Comparison of ENCODE assay signal across 21 cellular contexts in the genomic region with DNA sequence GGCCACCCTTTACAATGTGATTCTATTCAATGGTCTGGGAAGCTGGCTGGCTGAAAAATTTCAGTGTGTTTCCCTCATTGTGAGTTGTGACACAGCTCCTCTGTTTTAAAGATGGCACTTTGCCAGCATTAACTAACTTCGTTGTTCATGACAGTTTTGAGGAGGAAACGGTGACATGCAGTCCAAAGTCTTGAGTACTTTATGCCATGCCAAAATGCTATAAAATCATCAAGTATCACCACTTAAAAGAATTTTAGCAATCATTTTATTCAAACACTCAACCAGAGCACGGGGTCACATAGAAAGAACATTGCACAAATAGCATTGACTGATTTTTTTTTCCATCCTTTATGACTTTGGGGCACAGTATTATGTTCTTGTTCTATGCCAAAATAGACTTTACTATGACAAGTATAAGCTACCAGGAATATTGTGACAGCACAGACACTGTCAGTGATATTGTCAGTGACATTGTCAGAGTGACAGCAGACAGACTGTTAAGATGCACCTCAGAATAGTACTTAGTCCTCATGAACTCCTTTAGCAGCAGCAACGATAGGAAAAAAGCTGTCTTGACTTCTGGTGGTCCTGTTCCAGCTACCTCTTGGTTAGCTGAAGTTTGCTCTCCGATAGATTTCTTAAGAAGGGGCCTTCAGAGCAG. TPM values are rescaled to one million over a fixed set of nuclear protein-coding genes. Genes with fewer than 3 reads are reported as not detected.
DNase-seq lines count a peak whose midpoint lies in the region; TF ChIP-seq lines count a peak whose summit lies in the region.
"Had no signal": no experiment of that assay in that cellular context is flagged by ENCODE, and none has a peak within 500 bp of the region (broad histone marks: within the 10 kb centered on the region; RNA-seq: fewer than 3 reads in every experiment).

No MANE protein-coding gene starts in this region.

- no peaks in the 10 kb centered on the region for H3F3A ChIP-seq in DOHH2 (ENCODE audit: control insufficient read depth, insufficient read depth)
- no peaks in the 10 kb centered on the region for H3F3A ChIP-seq in neural cell (ENCODE audit: insufficient read depth, low read length, poor library complexity, severe bottlenecking)

- TF ChIP-seq RAD21 in neural cell (conservative IDR thresholded peaks at IDR 0.05): no peak

- H3K9me3 Mint-ChIP-seq in endothelial cell (ENCODE audit: unreplicated experiment): peaks cover under 1% of the 10 kb centered on the region
- H3K9me3 Mint-ChIP-seq: activated naive CD4-positive, alpha-beta T cell treated with anti-CD3 and anti-CD28 coated beads for 36 hours had no signal

- no peak overlapping the region for H3K4me3 Mint-ChIP-seq in endothelial cell (ENCODE audit: unreplicated experiment)
- H3K4me3 Mint-ChIP-seq: activated CD4-positive, alpha-beta memory T cell treated with anti-CD3 and anti-CD28 coated beads, Interleukin-2, amount 10 ng/mL, durations not matched to agents 7 days and 5 days; activated naive CD4-positive, alpha-beta T cell treated with anti-CD3 and anti-CD28 coated beads for 36 hours had no signal

- H3K27me3 Mint-ChIP-seq in endothelial cell (ENCODE audit: unreplicated experiment): peaks cover 1% of the 10 kb centered on the region

- H3K36me3 ChIP-seq in DOHH2 (ENCODE audit: control insufficient read depth, low read length) (no peaks in the 10 kb centered on the region), neural cell (ENCODE audit: insufficient read depth, low read length) (no peaks in the 10 kb centered on the region)
- H3K36me3 ChIP-seq: neutrophil had no signal

- DNase-seq in astrocyte of the hippocampus (ENCODE audit: low read depth, low spot score) (peak; percentile 11), hippocampal formation (lab: John Stamatoyannopoulos, UW) (peak; percentile 15 to 20), endothelial cell (ENCODE audit: low spot score) (no peak), GF-D8 (lab: John Stamatoyannopoulos, UW) (no peak), NCI-H1105 (lab: John Stamatoyannopoulos, UW) (no peak)
- DNase-seq in activated CD4-positive, alpha-beta T cell treated with anti-CD3 and anti-CD28 coated beads, Interleukin-2, amount 50 U/mL, for 48 hours: no peak
- DNase-seq: activated CD4-positive, alpha-beta memory T cell treated with anti-CD3 and anti-CD28 coated beads, Interleukin-2, amount 10 ng/mL, durations not matched to agents 7 days and 5 days; activated naive CD4-positive, alpha-beta T cell treated with anti-CD3 and anti-CD28 coated beads for 36 hours; activated T-cell treated with anti-CD3 and anti-CD28 coated beads, Interleukin-2, amount 50 U/mL, for 1 hour; AML-193; aorta; NCI-H187; testis had no signal

- H3K27ac ChIP-seq in DOHH2 (ENCODE audit: low read depth, low read length) (peak overlapping the region; percentile 3; the same call in 1 of the 2 replicates), neural cell (ENCODE audit: low read length) (no peak overlapping the region)
- H3K27ac ChIP-seq: neutrophil, RWPE1, testis had no signal

- TF ChIP-seq EP300 in neural cell (conservative IDR thresholded peaks at IDR 0.05; ENCODE audit: poor library complexity, severe bottlenecking): peak; percentile 93

- H3K9me3 ChIP-seq in DOHH2 (ENCODE audit: control insufficient read depth, insufficient read depth, low read length) (no peaks in the 10 kb centered on the region), neural cell (ENCODE audit: low read length) (no peaks in the 10 kb centered on the region)
- H3K9me3 ChIP-seq: neutrophil, testis had no signal

- TF ChIP-seq CTCF in DOHH2 (IDR thresholded peaks at IDR 0.05; ENCODE audit: low read depth, low read length, poor library complexity, severe bottlenecking): no peak
- TF ChIP-seq CTCF in neural cell (IDR thresholded peaks at IDR 0.05; ENCODE audit: poor library complexity, severe bottlenecking): no peak
- no peak for TF ChIP-seq CTCF in endothelial cell (IDR thresholded peaks at IDR 0.05; ENCODE audit: unreplicated experiment)

- no peaks in the 10 kb centered on the region for H4K20me1 ChIP-seq in DOHH2 (ENCODE audit: control insufficient read depth, insufficient read depth, low read depth, low read length)
- H4K20me1 ChIP-seq in neural cell (ENCODE audit: insufficient read depth): no peaks in the 10 kb centered on the region

- no peak overlapping the region for H2AFZ ChIP-seq in neural cell (ENCODE audit: low read depth, low read length)

- no peaks in the 10 kb centered on the region; the same call in 1 of the 2 replicates for H3K9me2 ChIP-seq in DOHH2 (replicated peaks; ENCODE audit: control insufficient read depth, low read length)
- H3K9me2 ChIP-seq in neural cell (ENCODE audit: insufficient read depth, low read length): no peaks in the 10 kb centered on the region

- H3K4me3 ChIP-seq in DOHH2 (ENCODE audit: low read length) (peak overlapping the region; percentile 22; the same call in 1 of the 2 replicates), neural cell (ENCODE audit: low read length) (no peak overlapping the region)
- H3K4me3 ChIP-seq: testis had no signal

- no peak overlapping the region for H3K9ac ChIP-seq in neural cell (ENCODE audit: low read length)

- H3K79me2 ChIP-seq in DOHH2 (ENCODE audit: control insufficient read depth, low read length): no peaks in the 10 kb centered on the region
- no peaks in the 10 kb centered on the region for H3K79me2 ChIP-seq in neural cell (replicated peaks; ENCODE audit: insufficient read depth, low read length)

- no peaks in the 10 kb centered on the region for H3K36me3 Mint-ChIP-seq in endothelial cell (ENCODE audit: low read depth, unreplicated experiment)

- peaks cover 18% of the 10 kb centered on the region for H3K4me1 ChIP-seq in DOHH2 (ENCODE audit: control insufficient read depth, low read length)
- H3K4me1 ChIP-seq: testis had no signal

- H3K27me3 ChIP-seq in DOHH2 (ENCODE audit: control insufficient read depth, low read length) (no peaks in the 10 kb centered on the region), neural cell (ENCODE audit: insufficient read depth, low read depth, low read length) (no peaks in the 10 kb centered on the region)
- H3K27me3 ChIP-seq: neutrophil, testis had no signal

- no peaks in the 10 kb centered on the region for H3K4me1 Mint-ChIP-seq in endothelial cell (ENCODE audit: unreplicated experiment)
- H3K4me1 Mint-ChIP-seq: activated CD4-positive, alpha-beta memory T cell treated with anti-CD3 and anti-CD28 coated beads, Interleukin-2, amount 10 ng/mL, durations not matched to agents 7 days and 5 days had no signal

- H3K4me2 ChIP-seq in DOHH2 (ENCODE audit: low read length) (peak overlapping the region; percentile 32), neural cell (ENCODE audit: low read length) (no peak overlapping the region)

- H3K27ac Mint-ChIP-seq in endothelial cell (ENCODE audit: unreplicated experiment): no peak overlapping the region
- H3K27ac Mint-ChIP-seq: activated CD4-positive, alpha-beta memory T cell treated with anti-CD3 and anti-CD28 coated beads, Interleukin-2, amount 10 ng/mL, durations not matched to agents 7 days and 5 days; activated naive CD4-positive, alpha-beta T cell treated with anti-CD3 and anti-CD28 coated beads for 36 hours had no signal

TF ChIP-seq in neural cell, 6 proteins besides CTCF, POLR2A, EP300 and RAD21:
- TF ChIP-seq POLR2AphosphoS5 (IDR thresholded peaks at IDR 0.05) (peak; percentile 83), TAF1 (IDR thresholded peaks at IDR 0.05; ENCODE audit: low read depth) (no peak), SMC3 (conservative IDR thresholded peaks at IDR 0.05; ENCODE audit: poor library complexity) (no peak)

RNA-seq across cellular contexts. Expression of gene CXCL13, which starts 46.7 kb away (rescaled TPM):
- polyA plus RNA-seq in neural cell: 0.34 TPM in 1 of 2 replicates, not detected in the other
- polyA minus RNA-seq in neural cell: not detected in 2 replicates
- total RNA-seq in endothelial cell (ENCODE audit: unreplicated experiment): not detected
- total RNA-seq: activated CD4-positive, alpha-beta memory T cell treated with anti-CD3 and anti-CD28 coated beads, Interleukin-2, amount 10 ng/mL, durations not matched to agents 7 days and 5 days; aorta; epithelial cell of proximal tubule; glomerular endothelial cell; mononuclear cell; NCI-H460 had no signal

Comparison
In these comparisons a context has a peak if more than half of its experiments do, and no peak if none do; other contexts are left out.
1. DNase-seq: peak in astrocyte of the hippocampus (single experiment) and hippocampal formation (2 of 2); none in endothelial cell (single experiment), GF-D8 (single experiment), activated CD4-positive, alpha-beta T cell treated with anti-CD3 and anti-CD28 coated beads, Interleukin-2, amount 50 U/mL, for 48 hours (0 of 2) and NCI-H1105 (single experiment).